Comparison of ENCODE assay signal across 12 cellular contexts in the genomic region with DNA sequence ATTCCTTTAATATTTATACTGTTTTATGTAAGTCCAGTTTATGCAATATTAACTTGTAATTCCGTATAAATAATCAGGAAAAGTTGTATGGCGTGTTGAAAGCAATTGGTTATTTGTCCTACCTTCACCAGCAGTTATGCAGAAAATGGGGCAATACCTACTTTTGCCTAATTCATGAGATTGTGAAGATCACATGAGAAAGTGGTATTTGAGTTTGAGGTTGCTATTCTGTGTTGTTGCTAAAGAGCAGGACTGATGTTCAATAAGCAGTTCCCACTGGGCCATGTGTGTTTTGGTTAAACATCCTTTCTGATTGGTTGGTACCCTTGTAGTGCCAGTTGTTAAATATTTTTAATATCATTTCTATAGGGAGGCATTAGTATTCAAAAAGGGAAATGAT. TPM values are rescaled to one million over a fixed set of nuclear protein-coding genes. Genes with fewer than 3 reads are reported as not detected.
DNase-seq lines count a peak whose midpoint lies in the region; ATAC-seq and TF ChIP-seq lines count a peak whose summit lies in the region.
"Had no signal": no experiment of that assay in that cellular context is flagged by ENCODE, and none has a peak within 500 bp of the region (broad histone marks: within the 10 kb centered on the region; RNA-seq: fewer than 3 reads in every experiment).

No MANE protein-coding gene starts in this region.

- CTCF ChIA-PET in CD8-positive, alpha-beta memory T cell (lab: Charles Lee) = no interaction called here
- CTCF ChIA-PET in activated B cell treated with CpG ODN at 0.5 μM for 24 hours (lab: Charles Lee) = no interaction called here

- H3K36me3 Mint-ChIP-seq in CD8-positive, alpha-beta memory T cell = peaks cover 0 to 8% (median 4%) of the 10 kb centered on the region in 3 donors
- H3K36me3 Mint-ChIP-seq in activated B cell treated with CpG ODN at 0.5 μM for 24 hours (ENCODE audit: low read depth) = peaks cover 8% of the 10 kb centered on the region

- 86% methylated on average over 2 of the region's 2 CpGs for WGBS in right cardiac atrium

- no peaks in the 10 kb centered on the region for H3K27me3 Mint-ChIP-seq in CD8-positive, alpha-beta memory T cell
- H3K27me3 Mint-ChIP-seq in activated B cell treated with CpG ODN at 0.5 μM for 24 hours = no peaks in the 10 kb centered on the region

- DNase-seq in AG10803 (ENCODE audit: low read depth) (peak; percentile 42), activated B cell treated with CpG ODN at 0.5 μM for 24 hours (no peak), right cardiac atrium (no peak), NCI-H510A treated with DMSO at 0.1 percent for 48 hours (lab: John Stamatoyannopoulos, UW) (no peak), NCI-H510A (lab: John Stamatoyannopoulos, UW) (no peak)
- no peak for DNase-seq in CD8-positive, alpha-beta memory T cell
- DNase-seq: EL; NCI-H1092 treated with DMSO at 0.1 percent for 48 hours; stimulated activated CD4-positive, alpha-beta T cell treated with anti-CD3 and anti-CD28 coated beads, Interleukin-1b, Interleukin-23, amount 100 ng/mL, for 48 hours had no signal

- intact Hi-C loops in activated B cell treated with CpG ODN at 0.5 μM for 24 hours (cut with micrococcal nuclease) = loop anchor here (5.0 kb wide), 1 partner anchor 114 kb away; a partner anchor contains a TSS
- intact Hi-C loops in right cardiac atrium (cut with DNase I) = no loop called here

- peak overlapping the region; percentile 85 to 94 (median 92) for H3K4me3 Mint-ChIP-seq in CD8-positive, alpha-beta memory T cell
- no peak overlapping the region for H3K4me3 Mint-ChIP-seq in activated B cell treated with CpG ODN at 0.5 μM for 24 hours

- no peak for TF ChIP-seq CTCF in AG10803 (conservative IDR thresholded peaks at IDR 0.05; ENCODE audit: low read length)
- no peak for TF ChIP-seq CTCF in activated B cell treated with CpG ODN at 0.5 μM for 24 hours (IDR thresholded peaks at IDR 0.05)

- peaks cover 80% of the 10 kb centered on the region for H3K4me1 ChIP-seq in CD8-positive, alpha-beta memory T cell (ENCODE audit: insufficient read depth, low read length)
- H3K4me1 ChIP-seq in muscle layer of colon (ENCODE audit: insufficient read depth, low read length) (peaks cover 67% of the 10 kb centered on the region), right cardiac atrium (ENCODE audit: control insufficient read depth, insufficient read depth, low read length) (peaks cover 11% of the 10 kb centered on the region)

- no peak overlapping the region for H3K27ac ChIP-seq in CD8-positive, alpha-beta memory T cell (ENCODE audit: low read depth, low read length)
- H3K27ac ChIP-seq in muscle layer of colon (ENCODE audit: low read depth, low read length) (peak overlapping the region; percentile 43), right cardiac atrium (ENCODE audit: low read length) (no peak overlapping the region)

- H3K27ac Mint-ChIP-seq in CD8-positive, alpha-beta memory T cell = peak overlapping the region; percentile 63 to 88 (median 76)
- H3K27ac Mint-ChIP-seq in activated B cell treated with CpG ODN at 0.5 μM for 24 hours = peak overlapping the region; percentile 27

- H3K27me3 ChIP-seq in CD8-positive, alpha-beta memory T cell (ENCODE audit: insufficient read depth, low read length, poor library complexity, severe bottlenecking) = no peaks in the 10 kb centered on the region
- H3K27me3 ChIP-seq in muscle layer of colon (ENCODE audit: control insufficient read depth in 1 of 2, insufficient read depth in 2 of 2, low read length in 2 of 2) (no peaks in the 10 kb centered on the region), right cardiac atrium (ENCODE audit: control insufficient read depth, insufficient read depth) (no peaks in the 10 kb centered on the region)

- H3K4me3 ChIP-seq in AG10803 (ENCODE audit: low read length) (no peak overlapping the region), muscle layer of colon (ENCODE audit: low read depth in 1 of 2, low read length in 2 of 2) (no peak overlapping the region), right cardiac atrium (ENCODE audit: low read length) (no peak overlapping the region)
- no peak overlapping the region for H3K4me3 ChIP-seq in CD8-positive, alpha-beta memory T cell (ENCODE audit: low read length)

- no peak overlapping the region for H3K9ac ChIP-seq in muscle layer of colon (ENCODE audit: low read length)

- peaks cover 82 to 87% (median 86%) of the 10 kb centered on the region in 3 donors for H3K4me1 Mint-ChIP-seq in CD8-positive, alpha-beta memory T cell
- peaks cover 81% of the 10 kb centered on the region for H3K4me1 Mint-ChIP-seq in activated B cell treated with CpG ODN at 0.5 μM for 24 hours

- no peaks in the 10 kb centered on the region for H3K9me3 ChIP-seq in CD8-positive, alpha-beta memory T cell (ENCODE audit: low read length)
- no peaks in the 10 kb centered on the region for H3K9me3 ChIP-seq in muscle layer of colon (ENCODE audit: low read length)
- H3K9me3 ChIP-seq in right cardiac atrium (ENCODE audit: control insufficient read depth, low read length) = no peaks in the 10 kb centered on the region

- POLR2A ChIA-PET in CD8-positive, alpha-beta memory T cell (lab: Charles Lee) = interaction anchor here (0.6 kb wide), 1 partner anchor 42 kb away, joined by 3 read pairs; no protein-coding TSS in a partner anchor
- POLR2A ChIA-PET in activated B cell treated with CpG ODN at 0.5 μM for 24 hours (lab: Charles Lee) = no interaction called here

- H3K9me3 Mint-ChIP-seq in CD8-positive, alpha-beta memory T cell = no peaks in the 10 kb centered on the region
- no peaks in the 10 kb centered on the region for H3K9me3 Mint-ChIP-seq in activated B cell treated with CpG ODN at 0.5 μM for 24 hours

- ATAC-seq in activated B cell treated with CpG ODN at 0.5 μM for 24 hours (ENCODE audit: low read depth) (no peak), right cardiac atrium (no peak), HG03469 (IDR thresholded peaks at IDR 0.05; ENCODE audit: unreplicated experiment) (no peak)
- ATAC-seq: activated CD4-positive, CD25-positive, alpha-beta regulatory T cell treated with anti-CD3 and anti-CD28 coated beads, Interleukin-2, amount 50 U/mL, for 24 hours had no signal

- H3K36me3 ChIP-seq in CD8-positive, alpha-beta memory T cell (ENCODE audit: insufficient read depth, low read length) = no peaks in the 10 kb centered on the region
- H3K36me3 ChIP-seq in muscle layer of colon (ENCODE audit: insufficient read depth, low read length) = no peaks in the 10 kb centered on the region

RNA-seq across cellular contexts. Expression of a gene that starts 3.2 kb away (rescaled TPM):
- 10 to 100 TPM; 36.6 to 41.9 TPM for total RNA-seq in CD8-positive, alpha-beta memory T cell
- 34.4 TPM for polyA plus RNA-seq in CD8-positive, alpha-beta memory T cell
- 53.5 and 65.3 TPM in 2 replicates for total RNA-seq in activated B cell treated with CpG ODN at 0.5 μM for 24 hours
- 10 to 100 TPM; 13.3 to 25.8 (median 15.0) TPM for total RNA-seq in right cardiac atrium
- 4.3 TPM for polyA plus RNA-seq in right cardiac atrium
